In the genomic region with DNA sequence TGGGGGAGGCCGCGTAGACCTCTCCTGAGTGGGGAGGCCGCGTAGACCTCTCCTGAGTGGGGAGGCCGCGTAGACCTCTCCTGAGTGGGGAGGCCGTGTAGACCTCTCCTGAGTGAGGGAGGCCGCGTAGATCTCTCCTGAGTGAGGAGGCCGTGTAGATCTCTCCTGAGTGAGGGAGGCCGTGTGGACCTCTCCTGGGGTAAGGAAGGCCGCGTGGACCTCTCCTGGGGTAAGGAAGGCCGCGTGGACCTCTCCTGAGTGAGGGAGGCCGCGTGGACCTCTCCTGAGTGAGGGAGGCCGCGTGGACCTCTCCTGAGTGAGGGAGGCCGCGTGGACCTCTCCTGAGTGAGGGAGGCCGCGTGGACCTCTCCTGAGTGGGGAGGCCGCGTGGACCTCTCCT, we compare ENCODE assay signal across 7 cellular contexts.
DNase-seq lines count a peak whose midpoint lies in the region; ATAC-seq and TF ChIP-seq lines count a peak whose summit lies in the region.
"Not testable (repeated sequence)": the region's sequence is repeated elsewhere in the genome, so short reads cannot be mapped to it uniquely, and the experiment has no call there.

No MANE protein-coding gene starts in this region.

- DNase-seq in chondrocyte (ENCODE audit: low spot score) (peak; percentile 13), mesenteric fat pad (ENCODE audit: low spot score) (peak; percentile 51), osteocyte (ENCODE audit: extremely low spot score, unreplicated experiment) (peak; percentile 64), sciatic nerve (ENCODE audit: low spot score) (peak; percentile 17), spleen (peak; percentile 37), ureter (ENCODE audit: low spot score) (peak; percentile 5)
- DNase-seq in glutamatergic neuron, result not testable (repeated sequence)

- peaks cover 0 to 11% (median 0%) of the 10 kb centered on the region in 7 donors for H3K27me3 ChIP-seq in spleen (replicated peaks in 1 of 7)

- ATAC-seq in sciatic nerve, result not testable (repeated sequence)

- H3K36me3 ChIP-seq in spleen, result not testable (repeated sequence)

- not testable (repeated sequence) for TF ChIP-seq POLR2A in spleen (IDR thresholded peaks at IDR 0.05)

- 91 to 97% (median 95%) methylated on average over 22 to 25 of the region's 25 CpGs for WGBS in spleen, 5 donors

- H3K4me3 Mint-ChIP-seq in chondrocyte (ENCODE audit: unreplicated experiment); glutamatergic neuron (ENCODE audit: unreplicated experiment); osteocyte (ENCODE audit: unreplicated experiment): not testable (repeated sequence)

- intact Hi-C loops in sciatic nerve (cut with DNase I); spleen (cut with DNase I; ENCODE audit: low total_unique reads): not testable (repeated sequence)

- not testable (repeated sequence) for H3K27ac Mint-ChIP-seq in chondrocyte (ENCODE audit: unreplicated experiment); osteocyte (ENCODE audit: unreplicated experiment)
- H3K27ac Mint-ChIP-seq in glutamatergic neuron (ENCODE audit: unreplicated experiment), result peak overlapping the region; percentile 15

- not testable (repeated sequence) for H3K4me1 Mint-ChIP-seq in chondrocyte (ENCODE audit: low read depth); glutamatergic neuron (ENCODE audit: low read depth, unreplicated experiment); osteocyte (ENCODE audit: unreplicated experiment)

- not testable (repeated sequence) for H3K27ac ChIP-seq in spleen

- not testable (repeated sequence) for TF ChIP-seq CTCF in chondrocyte (IDR thresholded peaks at IDR 0.05); glutamatergic neuron (IDR thresholded peaks at IDR 0.05; ENCODE audit: partially characterized antibody, unreplicated experiment); osteocyte (IDR thresholded peaks at IDR 0.05); spleen (IDR thresholded peaks at IDR 0.05 in 8 of 11, conservative IDR thresholded peaks at IDR 0.05 in 3 of 11)

- H3K4me3 ChIP-seq in spleen, result not testable (repeated sequence)

- not testable (repeated sequence) for H3K9me3 Mint-ChIP-seq in chondrocyte (ENCODE audit: low read depth); osteocyte (ENCODE audit: unreplicated experiment)
- H3K9me3 Mint-ChIP-seq in glutamatergic neuron (ENCODE audit: unreplicated experiment), result peaks cover 16% of the 10 kb centered on the region

- H3K36me3 Mint-ChIP-seq in chondrocyte (ENCODE audit: low read depth); glutamatergic neuron (ENCODE audit: unreplicated experiment); osteocyte (ENCODE audit: unreplicated experiment): not testable (repeated sequence)

- H3K27me3 Mint-ChIP-seq in chondrocyte (ENCODE audit: low read depth); glutamatergic neuron (ENCODE audit: unreplicated experiment); osteocyte (ENCODE audit: unreplicated experiment): not testable (repeated sequence)

- not testable (repeated sequence) for H3K9me3 ChIP-seq in spleen

- H3K4me1 ChIP-seq in spleen, result not testable (repeated sequence)
